22 cellular contexts compared by ENCODE assay signal in the genomic region with DNA sequence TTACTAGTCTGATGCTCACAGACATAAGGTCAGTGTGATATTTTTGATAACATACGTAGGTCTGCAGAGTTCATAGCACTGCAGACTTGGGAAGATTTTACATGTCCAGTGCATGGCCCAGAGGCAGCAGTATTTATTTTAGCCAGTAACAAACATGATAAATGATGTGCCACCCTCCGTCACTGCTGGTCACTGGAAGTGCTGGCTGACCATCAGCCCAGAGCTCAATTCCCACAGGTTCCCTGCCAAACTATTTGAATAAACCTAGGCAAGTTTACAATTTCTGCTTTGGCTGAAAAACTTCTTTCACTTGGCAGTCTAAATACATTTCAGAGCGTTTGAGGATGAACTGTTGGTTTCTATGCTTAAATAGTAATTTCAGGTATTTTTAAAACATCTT.
"Had no signal": no experiment of that assay in that cellular context is flagged by ENCODE, and none has a peak within 500 bp of the region (broad histone marks: within the 10 kb centered on the region; RNA-seq: fewer than 3 reads in every experiment).

No MANE protein-coding gene starts in this region.

- ATAC-seq: activated CD4-positive, CD25-positive, alpha-beta regulatory T cell treated with anti-CD3 and anti-CD28 coated beads, Interleukin-2, amount 50 U/mL, for 24 hours; activated CD8-positive, alpha-beta T cell treated with anti-CD3 and anti-CD28 coated beads, Interleukin-2, amount 10 ng/mL, durations not matched to agents 7 days and 5 days; activated naive CD8-positive, alpha-beta T cell treated with anti-CD3 and anti-CD28 coated beads, Interleukin-2, amount 50 U/mL, for 24 hours; gastrocnemius medialis; left lung; pancreas; SK-N-SH treated with all-trans-retinoic acid at 6 μM for 48 hours; stimulated activated naive B cell treated with anti-CD40 and anti-IgM and Interleukin-4, amounts not matched to agents 10 μg/mL and 1 μg/mL and 100 μg/mL, for 72 hours had no signal

- H3K27me3 Mint-ChIP-seq: brain, type B pancreatic cell had no signal

- H3K36me3 Mint-ChIP-seq: stimulated activated naive B cell treated with anti-CD40 and anti-IgM and Interleukin-4, amounts not matched to agents 10 μg/mL and 1 μg/mL and 100 μg/mL, for 72 hours; type B pancreatic cell had no signal

- H3K4me1 Mint-ChIP-seq: activated naive CD8-positive, alpha-beta T cell treated with anti-CD3 and anti-CD28 coated beads, Interleukin-2, amount 50 U/mL, for 24 hours; brain; stimulated activated naive B cell treated with anti-CD40 and anti-IgM and Interleukin-4, amounts not matched to agents 10 μg/mL and 1 μg/mL and 100 μg/mL, for 72 hours had no signal

- H3K9me3 Mint-ChIP-seq: type B pancreatic cell had no signal

- DNase-seq: activated CD4-positive, alpha-beta T cell treated with anti-CD3 and anti-CD28 coated beads, Interleukin-2, amount 50 U/mL, for 1 hour; activated CD8-positive, alpha-beta T cell treated with anti-CD3 and anti-CD28 coated beads, Interleukin-2, amount 10 ng/mL, durations not matched to agents 7 days and 5 days; activated gamma-delta T cell; activated naive CD4-positive, alpha-beta T cell treated with anti-CD3 and anti-CD28 coated beads, Interleukin-2, amount 50 U/mL, for 16 hours; activated naive CD8-positive, alpha-beta T cell treated with anti-CD3 and anti-CD28 coated beads, Interleukin-2, amount 50 U/mL, for 24 hours; dermis blood vessel endothelial cell; effector memory CD4-positive, alpha-beta T cell; gastrocnemius medialis; kidney; left lung; pancreas; sigmoid colon; stimulated activated CD4-positive, alpha-beta T cell treated with anti-CD3 and anti-CD28 coated beads, Interleukin-15, amount 100 ng/mL, for 24 hours; stimulated activated naive B cell treated with anti-CD40 and anti-IgM and Interleukin-4, amounts not matched to agents 10 μg/mL and 1 μg/mL and 100 μg/mL, for 72 hours; testis had no signal

- H3K4me3 Mint-ChIP-seq: activated CD8-positive, alpha-beta T cell treated with anti-CD3 and anti-CD28 coated beads, Interleukin-2, amount 10 ng/mL, durations not matched to agents 7 days and 5 days; activated naive CD8-positive, alpha-beta T cell treated with anti-CD3 and anti-CD28 coated beads, Interleukin-2, amount 50 U/mL, for 24 hours; activated T-helper 1 cell treated with anti-CD3 and anti-CD28 coated beads, Interleukin-12 subunit alpha, Interleukin-12 subunit beta, Interleukin-2, Interleukin-4 antibody, amounts not matched to agents 30 ng/mL and 10 ng/mL and 1 ng/mL, durations not matched to agents 14 hours and 24 hours and 36 hours; nephron; stimulated activated naive B cell treated with anti-CD40 and anti-IgM and Interleukin-4, amounts not matched to agents 10 μg/mL and 1 μg/mL and 100 μg/mL, for 72 hours; T-helper 2 cell treated with Interferon-gamma antibody and Interleukin-4, amounts not matched to agents 5 μg/mL and 100 μg/mL, for 36 hours; type B pancreatic cell had no signal

- H3K27ac Mint-ChIP-seq: activated CD8-positive, alpha-beta T cell treated with anti-CD3 and anti-CD28 coated beads, Interleukin-2, amount 10 ng/mL, durations not matched to agents 7 days and 5 days; activated naive CD8-positive, alpha-beta T cell treated with anti-CD3 and anti-CD28 coated beads, Interleukin-2, amount 50 U/mL, for 24 hours; activated T-helper 1 cell treated with anti-CD3 and anti-CD28 coated beads, Interleukin-12 subunit alpha, Interleukin-12 subunit beta, Interleukin-2, Interleukin-4 antibody, amounts not matched to agents 30 ng/mL and 10 ng/mL and 1 ng/mL, durations not matched to agents 14 hours and 24 hours and 36 hours; stimulated activated naive B cell treated with anti-CD40 and anti-IgM and Interleukin-4, amounts not matched to agents 10 μg/mL and 1 μg/mL and 100 μg/mL, for 72 hours; T-helper 2 cell treated with Interferon-gamma antibody and Interleukin-4, amounts not matched to agents 5 μg/mL and 100 μg/mL, for 36 hours; type B pancreatic cell had no signal
